ENCODE assay signal across 2 cellular contexts in genomic region chr13:40765602-40766001, GRCh38.
TF ChIP-seq lines count a peak whose summit lies in the region.

No MANE protein-coding gene starts in this region.

TF ChIP-seq in HepG2, 621 proteins besides CTCF, POLR2A, EP300 and RAD21:
- TF ChIP-seq PRPF4 (IDR thresholded peaks at IDR 0.05; ENCODE audit: low read depth, low read length, poor library complexity, severe bottlenecking) (no peak), ATF7 (IDR thresholded peaks at IDR 0.05) (peak; percentile 82), ATF7 (CRISPR knock-in tag; IDR thresholded peaks at IDR 0.05) (no peak)

TF ChIP-seq in GM12878, 131 proteins besides CTCF, POLR2A, EP300 and RAD21:
- no peak for TF ChIP-seq ZNF592 (IDR thresholded peaks at IDR 0.05)
- peak; percentile 83 for TF ChIP-seq ATF7 (IDR thresholded peaks at IDR 0.05; ENCODE audit: low read depth)
